Comparison of ENCODE assay signal across 18 cellular contexts in genomic region chr6:21123485-21124436, GRCh38.
A peak's percentile ranks its signal among the peaks of the same experiment; 100 is the strongest.
DNase-seq lines count a peak whose midpoint lies in the region; ATAC-seq, FAIRE-seq and TF ChIP-seq lines count a peak whose summit lies in the region.
"Had no signal": no experiment of that assay in that cellular context is flagged by ENCODE, and none has a peak within 500 bp of the region (broad histone marks: within the 10 kb centered on the region; RNA-seq: fewer than 3 reads in every experiment).

No MANE protein-coding gene starts in this region.

- peak; percentile 18 to 35 (median 31); a peak in 4 of 6 replicates for TF ChIP-seq CTCF in K562 (IDR thresholded peaks at IDR 0.05 in 2 of 3, conservative IDR thresholded peaks at IDR 0.05 in 1 of 3; ENCODE audit: insufficient read depth in 2 of 3, low read depth in 1 of 3, low read length in 3 of 3)
- TF ChIP-seq CTCF in retinal pigment epithelial cell (conservative IDR thresholded peaks at IDR 0.05; ENCODE audit: low read depth, low read length): peak; percentile 10
- no peak for TF ChIP-seq CTCF in upper lobe of left lung (IDR thresholded peaks at IDR 0.05)

- DNase-seq in NCI-H146 (lab: John Stamatoyannopoulos, UW): peak; percentile 13
- DNase-seq in NCI-H146 treated with DMSO at 0.1 percent for 48 hours (lab: John Stamatoyannopoulos, UW; ENCODE audit: unreplicated experiment): no peak
- peak in 2 of 4 experiments; percentile 12 to 18 for DNase-seq in K562 (ENCODE audit: extremely low read depth in 1 of 4, low spot score in 3 of 4)
- no peak for DNase-seq in left lobe of liver (ENCODE audit: low spot score)
- no peak for DNase-seq in retinal pigment epithelial cell (ENCODE audit: low read depth)
- DNase-seq in DMS53 treated with DMSO at 0.1 percent for 48 hours (lab: John Stamatoyannopoulos, UW; ENCODE audit: unreplicated experiment): no peak
- no peak for DNase-seq in upper lobe of left lung
- DNase-seq: 8988T; DMS53; MM.1S; NCI-H2029; NCI-H510A treated with DMSO at 0.1 percent for 48 hours; NK-92 treated with Interleukin-12 subunit alpha and Interleukin-12 subunit beta, amount 100 ng/mL, for 24 hours; PC-3 had no signal

- no peak overlapping the region for H3K9ac ChIP-seq in K562 (ENCODE audit: insufficient read depth in 1 of 2, low read depth in 2 of 2, low read length in 2 of 2)
- H3K9ac ChIP-seq: BLaER1 treated with 17β-estradiol and CSF1 and Interleukin-3, amounts not matched to agents 10 nM and 100 nM had no signal

- H3K36me3 ChIP-seq in K562 (ENCODE audit: control insufficient read depth, insufficient read depth, low read length): no peaks in the 10 kb centered on the region
- no peaks in the 10 kb centered on the region for H3K36me3 ChIP-seq in upper lobe of left lung
- H3K36me3 ChIP-seq: BLaER1 treated with 17β-estradiol and CSF1 and Interleukin-3, amounts not matched to agents 10 nM and 100 nM; SJSA1 had no signal

- no peak for TF ChIP-seq EP300 in K562 (IDR thresholded peaks at IDR 0.05; ENCODE audit: low read length)
- TF ChIP-seq EP300 in upper lobe of left lung (IDR thresholded peaks at IDR 0.05): no peak

- TF ChIP-seq POLR2A in K562 (conservative IDR thresholded peaks at IDR 0.05) (no peak), upper lobe of left lung (IDR thresholded peaks at IDR 0.05) (no peak)

- H3K9me3 ChIP-seq in K562 (replicated peaks; ENCODE audit: control insufficient read depth, insufficient read depth, low read depth, low read length) (no peaks in the 10 kb centered on the region), upper lobe of left lung (no peaks in the 10 kb centered on the region)
- H3K9me3 ChIP-seq: BLaER1 treated with 17β-estradiol and CSF1 and Interleukin-3, amounts not matched to agents 10 nM and 100 nM; SJSA1 had no signal

- 24% methylated on average over 4 of the region's 4 CpGs for WGBS in K562 (ENCODE audit: insufficient coverage, low coverage, missing lambda C conversion rate)
- 81 to 82% methylated on average over 4 of the region's 4 CpGs for WGBS in upper lobe of left lung, 2 donors

- intact Hi-C loops in K562 (cut with micrococcal nuclease): no loop called here

- H3K27ac ChIP-seq in K562 (ENCODE audit: extremely low read depth, low read depth, low read length) (no peak overlapping the region), upper lobe of left lung (no peak overlapping the region)
- H3K27ac ChIP-seq: BLaER1 treated with 17β-estradiol and CSF1 and Interleukin-3, amounts not matched to agents 10 nM and 100 nM; SJSA1 had no signal

- FAIRE-seq in K562 (lab: Jason Lieb, UNC): peak; percentile 29
- FAIRE-seq: GM12878 had no signal

- H3K9me1 ChIP-seq in K562 (ENCODE audit: control insufficient read depth, insufficient read depth, low read length): no peaks in the 10 kb centered on the region

- no peaks in the 10 kb centered on the region for H3K27me3 ChIP-seq in K562 (ENCODE audit: control insufficient read depth in 2 of 2, insufficient read depth in 2 of 2, low read length in 2 of 2)
- H3K27me3 ChIP-seq in upper lobe of left lung: no peaks in the 10 kb centered on the region
- H3K27me3 ChIP-seq: BLaER1 treated with 17β-estradiol and CSF1 and Interleukin-3, amounts not matched to agents 10 nM and 100 nM; SJSA1 had no signal

- ATAC-seq in K562 (peak; percentile 72), left lobe of liver (peak; percentile 76), GM21526 (IDR thresholded peaks at IDR 0.05; ENCODE audit: low FRiP score, unreplicated experiment) (no peak), upper lobe of left lung (ENCODE audit: low FRiP score in 2 of 2) (no peak)
- ATAC-seq: GM12878, PC-3 had no signal

- no peak overlapping the region for H2AFZ ChIP-seq in K562 (ENCODE audit: low read depth, low read length)

- no peaks in the 10 kb centered on the region for H4K20me1 ChIP-seq in K562 (replicated peaks; ENCODE audit: control insufficient read depth, insufficient read depth, low read length)
- H4K20me1 ChIP-seq: BLaER1 treated with 17β-estradiol and CSF1 and Interleukin-3, amounts not matched to agents 10 nM and 100 nM had no signal

- POLR2A ChIA-PET in K562 (lab: Yijun Ruan, JAX): interaction anchor here (0.6 to 1.1 kb wide), 3 partner anchors 15 to 793 kb away, joined by 3 read pairs; no protein-coding TSS in a partner anchor

- peak in 1 of 2 experiments; percentile 27; a peak in 1 of 4 replicates for TF ChIP-seq RAD21 in K562 (CRISPR knock-in tag; conservative IDR thresholded peaks at IDR 0.05 in 1 of 2, IDR thresholded peaks at IDR 0.05 in 1 of 2)

- in situ Hi-C loops in K562 (cut with MboI): no loop called here

- no peaks in the 10 kb centered on the region for H3K4me1 ChIP-seq in K562 (replicated peaks in 1 of 2; ENCODE audit: control insufficient read depth in 2 of 2, insufficient read depth in 2 of 2, low read length in 2 of 2)
- H3K4me1 ChIP-seq in upper lobe of left lung: no peaks in the 10 kb centered on the region
- H3K4me1 ChIP-seq: BLaER1 treated with 17β-estradiol and CSF1 and Interleukin-3, amounts not matched to agents 10 nM and 100 nM; SJSA1 had no signal

- no peaks in the 10 kb centered on the region for H3K79me2 ChIP-seq in K562 (ENCODE audit: control insufficient read depth, insufficient read depth, low read length)

- H3K4me3 ChIP-seq in K562 (no peak overlapping the region), retinal pigment epithelial cell (ENCODE audit: low read length) (no peak overlapping the region), upper lobe of left lung (no peak overlapping the region)
- H3K4me3 ChIP-seq: BLaER1 treated with 17β-estradiol and CSF1 and Interleukin-3, amounts not matched to agents 10 nM and 100 nM; GM12878; SJSA1 had no signal

- CTCF ChIA-PET in K562 (lab: Yijun Ruan, JAX; ENCODE audit: low intra/inter-chr PET ratio): no interaction called here

- BruUV-seq in K562 (replicated peaks; lab: Mats Ljungman, UMichigan): no TSS peak

- no peak overlapping the region for H3K4me2 ChIP-seq in K562 (ENCODE audit: insufficient read depth, low read length)
- H3K4me2 ChIP-seq: BLaER1 treated with 17β-estradiol and CSF1 and Interleukin-3, amounts not matched to agents 10 nM and 100 nM had no signal

TF ChIP-seq in K562, 482 proteins besides CTCF, POLR2A, EP300 and RAD21 (continues in another document):
- TF ChIP-seq NFE2 (IDR thresholded peaks at IDR 0.05; ENCODE audit: low read depth) (peak; percentile 24; the same call in 1 of the 2 replicates), HDAC6 (IDR thresholded peaks at IDR 0.05; ENCODE audit: low read depth, low read length) (no peak), KDM1A (IDR thresholded peaks at IDR 0.05) (peak; percentile 28 to 30; a peak in 1 of 4 replicates), CBFA2T2 (conservative IDR thresholded peaks at IDR 0.05) (peak; percentile 20; the same call in 1 of the 2 replicates), ETS2 (tag; IDR thresholded peaks at IDR 0.05; ENCODE audit: borderline replicate concordance, poor library complexity, severe bottlenecking) (no peak), CTBP1 (IDR thresholded peaks at IDR 0.05; ENCODE audit: borderline replicate concordance) (no peak), ZNF518B (CRISPR knock-in tag; IDR thresholded peaks at IDR 0.05) (no peak), CBFA2T3 (IDR thresholded peaks at IDR 0.05) (peak; percentile 48)

Comparison
In these comparisons a context has a peak if more than half of its experiments do, and no peak if none do; other contexts are left out.
1. ATAC-seq: peak in K562 (single experiment) and left lobe of liver (single experiment); none in GM21526 (single experiment) and upper lobe of left lung (0 of 2).
2. CTCF ChIP-seq: peak in K562 (3 of 3) and retinal pigment epithelial cell (single experiment); none in upper lobe of left lung (0 of 6).